In genomic region chr1:156097499-156098178, GRCh38 we compare ENCODE assay signal across 10 cellular contexts. TPM values are rescaled to one million over a fixed set of nuclear protein-coding genes. Genes with fewer than 3 reads are reported as not detected.
DNase-seq lines count a peak whose midpoint lies in the region; ATAC-seq and TF ChIP-seq lines count a peak whose summit lies in the region.
"Had no signal": no experiment of that assay in that cellular context is flagged by ENCODE, and none has a peak within 500 bp of the region (broad histone marks: within the 10 kb centered on the region; RNA-seq: fewer than 3 reads in every experiment).

No MANE protein-coding gene starts in this region.

- H3K27ac Mint-ChIP-seq in activated naive CD4-positive, alpha-beta T cell treated with anti-CD3 and anti-CD28 coated beads for 36 hours, result peak overlapping the region; percentile 99
- no peak overlapping the region for H3K27ac Mint-ChIP-seq in activated naive CD4-positive, alpha-beta T cell treated with anti-CD3 and anti-CD28 coated beads, Interleukin-2, amount 10 ng/mL, durations not matched to agents 7 days and 5 days
- H3K27ac Mint-ChIP-seq in activated T-helper 1 cell treated with anti-CD3 and anti-CD28 coated beads, Interleukin-12 subunit alpha, Interleukin-12 subunit beta, Interleukin-2, Interleukin-4 antibody, amounts not matched to agents 30 ng/mL and 10 ng/mL and 1 ng/mL, durations not matched to agents 14 hours and 24 hours and 36 hours, result peak overlapping the region; percentile 88
- H3K27ac Mint-ChIP-seq: progenitor cell of endocrine pancreas had no signal

- peaks cover 10% of the 10 kb centered on the region for H3K27me3 Mint-ChIP-seq in activated naive CD4-positive, alpha-beta T cell treated with anti-CD3 and anti-CD28 coated beads for 36 hours (ENCODE audit: low read depth)
- peaks cover 88% of the 10 kb centered on the region for H3K27me3 Mint-ChIP-seq in activated naive CD4-positive, alpha-beta T cell treated with anti-CD3 and anti-CD28 coated beads, Interleukin-2, amount 10 ng/mL, durations not matched to agents 7 days and 5 days
- H3K27me3 Mint-ChIP-seq in activated T-helper 1 cell treated with anti-CD3 and anti-CD28 coated beads, Interleukin-12 subunit alpha, Interleukin-12 subunit beta, Interleukin-2, Interleukin-4 antibody, amounts not matched to agents 30 ng/mL and 10 ng/mL and 1 ng/mL, durations not matched to agents 14 hours and 24 hours and 36 hours (ENCODE audit: insufficient read depth), result peaks cover 25% of the 10 kb centered on the region
- H3K27me3 Mint-ChIP-seq: progenitor cell of endocrine pancreas had no signal

- TF ChIP-seq POLR2A in tibial nerve (IDR thresholded peaks at IDR 0.05), result no peak

- peak overlapping the region; percentile 40 for H3K4me3 Mint-ChIP-seq in activated naive CD4-positive, alpha-beta T cell treated with anti-CD3 and anti-CD28 coated beads for 36 hours
- no peak overlapping the region for H3K4me3 Mint-ChIP-seq in activated naive CD4-positive, alpha-beta T cell treated with anti-CD3 and anti-CD28 coated beads, Interleukin-2, amount 10 ng/mL, durations not matched to agents 7 days and 5 days
- H3K4me3 Mint-ChIP-seq in activated T-helper 1 cell treated with anti-CD3 and anti-CD28 coated beads, Interleukin-12 subunit alpha, Interleukin-12 subunit beta, Interleukin-2, Interleukin-4 antibody, amounts not matched to agents 30 ng/mL and 10 ng/mL and 1 ng/mL, durations not matched to agents 14 hours and 24 hours and 36 hours, result peak overlapping the region; percentile 19

- H3K9me3 Mint-ChIP-seq in activated naive CD4-positive, alpha-beta T cell treated with anti-CD3 and anti-CD28 coated beads for 36 hours, result no peaks in the 10 kb centered on the region
- no peaks in the 10 kb centered on the region for H3K9me3 Mint-ChIP-seq in activated naive CD4-positive, alpha-beta T cell treated with anti-CD3 and anti-CD28 coated beads, Interleukin-2, amount 10 ng/mL, durations not matched to agents 7 days and 5 days
- H3K9me3 Mint-ChIP-seq in activated T-helper 1 cell treated with anti-CD3 and anti-CD28 coated beads, Interleukin-12 subunit alpha, Interleukin-12 subunit beta, Interleukin-2, Interleukin-4 antibody, amounts not matched to agents 30 ng/mL and 10 ng/mL and 1 ng/mL, durations not matched to agents 14 hours and 24 hours and 36 hours, result no peaks in the 10 kb centered on the region

- H3K4me3 ChIP-seq in mesodermal cell (ENCODE audit: extremely low read depth, insufficient read depth, low read length, poor library complexity, severe bottlenecking) (no peak overlapping the region), tibial nerve (no peak overlapping the region)

- no peak for TF ChIP-seq EP300 in tibial nerve (IDR thresholded peaks at IDR 0.05)

- peaks cover 46% of the 10 kb centered on the region for H3K36me3 ChIP-seq in mesodermal cell (ENCODE audit: control insufficient read depth, insufficient read depth, low read length)
- no peaks in the 10 kb centered on the region for H3K36me3 ChIP-seq in tibial nerve

- H3K4me1 ChIP-seq in mesodermal cell (ENCODE audit: control insufficient read depth, insufficient read depth, low read length, poor library complexity, severe bottlenecking) (peaks cover 23% of the 10 kb centered on the region), tibial nerve (peaks cover 0 to 53% (median 32%) of the 10 kb centered on the region in 4 donors)

- DNase-seq in activated naive CD4-positive, alpha-beta T cell treated with anti-CD3 and anti-CD28 coated beads for 36 hours, result peak; percentile 78
- DNase-seq in activated naive CD4-positive, alpha-beta T cell treated with anti-CD3 and anti-CD28 coated beads, Interleukin-2, amount 10 ng/mL, durations not matched to agents 7 days and 5 days, result no peak
- peak; percentile 30 for DNase-seq in activated T-helper 1 cell treated with anti-CD3 and anti-CD28 coated beads, Interleukin-12 subunit alpha, Interleukin-12 subunit beta, Interleukin-2, Interleukin-4 antibody, amounts not matched to agents 30 ng/mL and 10 ng/mL and 1 ng/mL, durations not matched to agents 14 hours and 24 hours and 36 hours (ENCODE audit: low spot score)
- DNase-seq in tibial nerve (ENCODE audit: low spot score in 2 of 2), result no peak
- no peak for DNase-seq in SHP77 treated with DMSO at 0.1 percent for 48 hours (lab: John Stamatoyannopoulos, UW)
- no peak for DNase-seq in amniotic stem cell (lab: John Stamatoyannopoulos, UW)
- DNase-seq: NCI-H526 had no signal

- no peaks in the 10 kb centered on the region for H3K27me3 ChIP-seq in tibial nerve

- H3K9me3 ChIP-seq in mesodermal cell (ENCODE audit: control insufficient read depth, low read length) (no peaks in the 10 kb centered on the region), tibial nerve (no peaks in the 10 kb centered on the region)

- intact Hi-C loops in activated naive CD4-positive, alpha-beta T cell treated with anti-CD3 and anti-CD28 coated beads for 36 hours (cut with micrococcal nuclease), result loop anchor here (1.0 to 5.0 kb wide), 7 partner anchors 9 to 360 kb away; partner anchors contain the start of genes CCT3, LMNA, SMG5 and TSACC
- intact Hi-C loops in activated T-helper 1 cell treated with anti-CD3 and anti-CD28 coated beads, Interleukin-12 subunit alpha, Interleukin-12 subunit beta, Interleukin-2, Interleukin-4 antibody, amounts not matched to agents 30 ng/mL and 10 ng/mL and 1 ng/mL, durations not matched to agents 14 hours and 24 hours and 36 hours (cut with micrococcal nuclease), result loop anchor here (1.0 kb wide), 7 partner anchors 9 to 126 kb away; partner anchors contain the start of genes LAMTOR2 and LMNA

- no peak for TF ChIP-seq CTCF in tibial nerve (IDR thresholded peaks at IDR 0.05)

- WGBS in mesodermal cell (ENCODE audit: insufficient coverage in 2 of 2), 2 experiments, result 95 to 98% methylated on average over 4 to 5 of the region's 9 CpGs
- WGBS in tibial nerve, 2 donors, result 86 to 87% methylated on average over 9 of the region's 9 CpGs

- H3K36me3 Mint-ChIP-seq in activated naive CD4-positive, alpha-beta T cell treated with anti-CD3 and anti-CD28 coated beads for 36 hours (ENCODE audit: low read depth), result no peaks in the 10 kb centered on the region
- H3K36me3 Mint-ChIP-seq in activated naive CD4-positive, alpha-beta T cell treated with anti-CD3 and anti-CD28 coated beads, Interleukin-2, amount 10 ng/mL, durations not matched to agents 7 days and 5 days, result no peaks in the 10 kb centered on the region
- peaks cover 3% of the 10 kb centered on the region for H3K36me3 Mint-ChIP-seq in activated T-helper 1 cell treated with anti-CD3 and anti-CD28 coated beads, Interleukin-12 subunit alpha, Interleukin-12 subunit beta, Interleukin-2, Interleukin-4 antibody, amounts not matched to agents 30 ng/mL and 10 ng/mL and 1 ng/mL, durations not matched to agents 14 hours and 24 hours and 36 hours (ENCODE audit: low read depth)

- no peak for ATAC-seq in HG02884 (IDR thresholded peaks at IDR 0.05; ENCODE audit: unreplicated experiment)

- CTCF ChIA-PET in activated naive CD4-positive, alpha-beta T cell treated with anti-CD3 and anti-CD28 coated beads for 36 hours (lab: Charles Lee), result interaction anchor here (0.6 to 16.2 kb wide), 15 partner anchors 9 to 239 kb away, joined by 3 to 737 read pairs (median 4); partner anchors contain the start of genes LMNA and MEX3A
- CTCF ChIA-PET in activated naive CD4-positive, alpha-beta T cell treated with anti-CD3 and anti-CD28 coated beads, Interleukin-2, amount 10 ng/mL, durations not matched to agents 7 days and 5 days (lab: Charles Lee), result interaction anchor here (0.8 to 21.9 kb wide), 18 partner anchors 7 to 274 kb away, joined by 3 to 668 read pairs (median 5); partner anchors contain the start of genes LMNA and TMEM79

- peaks cover 49% of the 10 kb centered on the region for H3K4me1 Mint-ChIP-seq in activated naive CD4-positive, alpha-beta T cell treated with anti-CD3 and anti-CD28 coated beads for 36 hours (ENCODE audit: low read depth)
- H3K4me1 Mint-ChIP-seq in activated naive CD4-positive, alpha-beta T cell treated with anti-CD3 and anti-CD28 coated beads, Interleukin-2, amount 10 ng/mL, durations not matched to agents 7 days and 5 days, result peaks cover 20% of the 10 kb centered on the region
- peaks cover 43% of the 10 kb centered on the region for H3K4me1 Mint-ChIP-seq in activated T-helper 1 cell treated with anti-CD3 and anti-CD28 coated beads, Interleukin-12 subunit alpha, Interleukin-12 subunit beta, Interleukin-2, Interleukin-4 antibody, amounts not matched to agents 30 ng/mL and 10 ng/mL and 1 ng/mL, durations not matched to agents 14 hours and 24 hours and 36 hours (ENCODE audit: low read depth)

- H3K27ac ChIP-seq in mesodermal cell (ENCODE audit: low read depth, low read length, severe bottlenecking) (peak overlapping the region; percentile 73), tibial nerve (peak overlapping the region in 3 of 4 donors; percentile 81 to 94 (median 91))

RNA-seq across cellular contexts. Expression of gene MEX3A, which starts 15.4 kb away (rescaled TPM):
- under 1 TPM; 0.22 to 0.36 TPM for total RNA-seq in activated naive CD4-positive, alpha-beta T cell treated with anti-CD3 and anti-CD28 coated beads for 36 hours
- total RNA-seq in activated T-helper 1 cell treated with anti-CD3 and anti-CD28 coated beads, Interleukin-12 subunit alpha, Interleukin-12 subunit beta, Interleukin-2, Interleukin-4 antibody, amounts not matched to agents 30 ng/mL and 10 ng/mL and 1 ng/mL, durations not matched to agents 14 hours and 24 hours and 36 hours, result 0.27 and 0.41 TPM in 2 replicates
- 61.7 TPM for polyA plus RNA-seq in mesodermal cell (2013, experiment 1 of 2)
- 47.5 TPM for polyA plus RNA-seq in mesodermal cell (2013, experiment 2 of 2)
- total RNA-seq in tibial nerve, result 1 to 10 TPM in 1 of 4 donors, under 1 TPM in 3; under 0.01 to 1.2 (median 0.43) TPM

RNA-seq across cellular contexts. Expression of gene LMNA, which starts 16.9 kb away (rescaled TPM):
- total RNA-seq in activated naive CD4-positive, alpha-beta T cell treated with anti-CD3 and anti-CD28 coated beads for 36 hours, result 10 to 100 TPM; 62.1 to 62.6 TPM
- 80.1 and 84.1 TPM in 2 replicates for total RNA-seq in activated T-helper 1 cell treated with anti-CD3 and anti-CD28 coated beads, Interleukin-12 subunit alpha, Interleukin-12 subunit beta, Interleukin-2, Interleukin-4 antibody, amounts not matched to agents 30 ng/mL and 10 ng/mL and 1 ng/mL, durations not matched to agents 14 hours and 24 hours and 36 hours
- 193 TPM for polyA plus RNA-seq in mesodermal cell (2013, experiment 1 of 2)
- 171 TPM for polyA plus RNA-seq in mesodermal cell (2013, experiment 2 of 2)
- 100 to 1,000 TPM; 371 to 501 (median 419) TPM for total RNA-seq in tibial nerve

RNA-seq across cellular contexts. Expression of gene RAB25, which starts 36.7 kb away (rescaled TPM):
- total RNA-seq in activated naive CD4-positive, alpha-beta T cell treated with anti-CD3 and anti-CD28 coated beads for 36 hours, result 1 to 10 TPM; 1.3 TPM
- total RNA-seq in activated T-helper 1 cell treated with anti-CD3 and anti-CD28 coated beads, Interleukin-12 subunit alpha, Interleukin-12 subunit beta, Interleukin-2, Interleukin-4 antibody, amounts not matched to agents 30 ng/mL and 10 ng/mL and 1 ng/mL, durations not matched to agents 14 hours and 24 hours and 36 hours, result 0.18 TPM in 1 of 2 replicates, not detected in the other
- 0.74 TPM for polyA plus RNA-seq in mesodermal cell (2013, experiment 1 of 2)
- 0.91 TPM for polyA plus RNA-seq in mesodermal cell (2013, experiment 2 of 2)
- not detected for total RNA-seq in tibial nerve

RNA-seq across cellular contexts. Expression of gene LAMTOR2, which starts 43.1 kb away (rescaled TPM):
- 10 to 100 TPM; 54.9 to 55.9 TPM for total RNA-seq in activated naive CD4-positive, alpha-beta T cell treated with anti-CD3 and anti-CD28 coated beads for 36 hours
- total RNA-seq in activated T-helper 1 cell treated with anti-CD3 and anti-CD28 coated beads, Interleukin-12 subunit alpha, Interleukin-12 subunit beta, Interleukin-2, Interleukin-4 antibody, amounts not matched to agents 30 ng/mL and 10 ng/mL and 1 ng/mL, durations not matched to agents 14 hours and 24 hours and 36 hours, result 66.8 and 67.1 TPM in 2 replicates
- 87.0 TPM for polyA plus RNA-seq in mesodermal cell (2013, experiment 1 of 2)
- 84.4 TPM for polyA plus RNA-seq in mesodermal cell (2013, experiment 2 of 2)
- 10 to 100 TPM; 32.6 to 51.8 (median 47.8) TPM for total RNA-seq in tibial nerve

RNA-seq across cellular contexts. Expression of gene UBQLN4, which starts 44.0 kb away (rescaled TPM):
- 10 to 100 TPM; 27.1 to 27.4 TPM for total RNA-seq in activated naive CD4-positive, alpha-beta T cell treated with anti-CD3 and anti-CD28 coated beads for 36 hours
- total RNA-seq in activated T-helper 1 cell treated with anti-CD3 and anti-CD28 coated beads, Interleukin-12 subunit alpha, Interleukin-12 subunit beta, Interleukin-2, Interleukin-4 antibody, amounts not matched to agents 30 ng/mL and 10 ng/mL and 1 ng/mL, durations not matched to agents 14 hours and 24 hours and 36 hours, result 59.5 and 64.5 TPM in 2 replicates
- 49.2 TPM for polyA plus RNA-seq in mesodermal cell (2013, experiment 1 of 2)
- polyA plus RNA-seq in mesodermal cell (2013, experiment 2 of 2), result 41.5 TPM
- 10 to 100 TPM; 19.5 to 32.1 (median 22.8) TPM for total RNA-seq in tibial nerve

Comparison
In these comparisons a context has a peak if more than half of its experiments do, and no peak if none do; other contexts are left out.
1. DNase-seq: peak in activated naive CD4-positive, alpha-beta T cell treated with anti-CD3 and anti-CD28 coated beads for 36 hours (single experiment) and activated T-helper 1 cell treated with anti-CD3 and anti-CD28 coated beads, Interleukin-12 subunit alpha, Interleukin-12 subunit beta, Interleukin-2, Interleukin-4 antibody, amounts not matched to agents 30 ng/mL and 10 ng/mL and 1 ng/mL, durations not matched to agents 14 hours and 24 hours and 36 hours (single experiment); none in activated naive CD4-positive, alpha-beta T cell treated with anti-CD3 and anti-CD28 coated beads, Interleukin-2, amount 10 ng/mL, durations not matched to agents 7 days and 5 days (single experiment), tibial nerve (0 of 2), SHP77 treated with DMSO at 0.1 percent for 48 hours (single experiment) and amniotic stem cell (single experiment).